18 cellular contexts compared by ENCODE assay signal in genomic region chr11:122399375-122399774, GRCh38.
DNase-seq lines count a peak whose midpoint lies in the region; ATAC-seq and TF ChIP-seq lines count a peak whose summit lies in the region.
"Had no signal": no experiment of that assay in that cellular context is flagged by ENCODE, and none has a peak within 500 bp of the region (broad histone marks: within the 10 kb centered on the region; RNA-seq: fewer than 3 reads in every experiment).

No MANE protein-coding gene starts in this region.

- H3K36me3 Mint-ChIP-seq in activated T-cell treated with anti-CD3 and anti-CD28 coated beads, Interleukin-2, amount 50 U/mL, for 72 hours (ENCODE audit: insufficient read depth in 2 of 2) = no peaks in the 10 kb centered on the region

- peak; percentile 4 to 7 for DNase-seq in activated T-cell treated with anti-CD3 and anti-CD28 coated beads, Interleukin-2, amount 50 U/mL, for 72 hours
- DNase-seq in activated T-cell treated with anti-CD3 and anti-CD28 coated beads for 4 hours (no peak), MV-4-11 (lab: John Stamatoyannopoulos, UW) (peak; percentile 1), thyroid gland (peak; percentile 22 to 27), kidney glomerular epithelial cell (lab: John Stamatoyannopoulos, UW) (no peak)
- no peak for DNase-seq in stimulated activated CD4-positive, alpha-beta T cell treated with anti-CD3 and anti-CD28 coated beads, Interleukin-4, amount 100 ng/mL, for 24 hours
- DNase-seq: activated naive CD4-positive, alpha-beta T cell treated with anti-CD3 and anti-CD28 coated beads for 36 hours; kidney; NCI-H1436 treated with DMSO at 0.1 percent for 48 hours; NCI-H82; SJCRH30; stimulated activated CD4-positive, alpha-beta T cell treated with anti-CD3 and anti-CD28 coated beads, Interleukin-15, amount 100 ng/mL, for 24 hours; upper lobe of left lung had no signal

- H3K9me3 Mint-ChIP-seq in activated T-cell treated with anti-CD3 and anti-CD28 coated beads, Interleukin-2, amount 50 U/mL, for 72 hours = peaks cover 0 to 1% of the 10 kb centered on the region in 2 donors
- H3K9me3 Mint-ChIP-seq: activated naive CD4-positive, alpha-beta T cell treated with anti-CD3 and anti-CD28 coated beads for 36 hours had no signal

- intact Hi-C loops in thyroid gland (cut with DNase I) = no loop called here

- ATAC-seq in activated T-cell treated with anti-CD3 and anti-CD28 coated beads, Interleukin-2, amount 50 U/mL, for 72 hours (replicated peaks in 1 of 2) = peak; percentile 81
- ATAC-seq in HG02938 (IDR thresholded peaks at IDR 0.05; ENCODE audit: unreplicated experiment) (peak; percentile 75), HG02840 (IDR thresholded peaks at IDR 0.05; ENCODE audit: low FRiP score, unreplicated experiment) (no peak)
- ATAC-seq: A549, HepG2 had no signal

- peaks cover 10 to 13% of the 10 kb centered on the region in 2 donors for H3K4me1 ChIP-seq in thyroid gland
- H3K4me1 ChIP-seq: SJCRH30 had no signal

- WGBS in thyroid gland, 2 donors = 29% methylated on average over 2 of the region's 2 CpGs

- no peaks in the 10 kb centered on the region for H3K27me3 ChIP-seq in thyroid gland
- H3K27me3 ChIP-seq: SJCRH30, upper lobe of left lung had no signal

- TF ChIP-seq POLR2A in thyroid gland (IDR thresholded peaks at IDR 0.05) = no peak

- H3K4me3 ChIP-seq in thyroid gland (replicated peaks in 1 of 3) = no peak overlapping the region
- H3K4me3 ChIP-seq: A549, SJCRH30, upper lobe of left lung had no signal

- H3K4me1 Mint-ChIP-seq in activated T-cell treated with anti-CD3 and anti-CD28 coated beads, Interleukin-2, amount 50 U/mL, for 72 hours (ENCODE audit: low read depth) = peaks cover 22% of the 10 kb centered on the region

- H3K27ac ChIP-seq in thyroid gland = no peak overlapping the region
- H3K27ac ChIP-seq: A549, SJCRH30, upper lobe of left lung had no signal

- no peaks in the 10 kb centered on the region for H3K36me3 ChIP-seq in thyroid gland
- H3K36me3 ChIP-seq: SJCRH30, upper lobe of left lung had no signal

- H3K9me3 ChIP-seq in thyroid gland = no peaks in the 10 kb centered on the region
- H3K9me3 ChIP-seq: A549, SJCRH30, upper lobe of left lung had no signal

- peaks cover 5% of the 10 kb centered on the region for H3K27me3 Mint-ChIP-seq in activated T-cell treated with anti-CD3 and anti-CD28 coated beads, Interleukin-2, amount 50 U/mL, for 72 hours (ENCODE audit: low read depth)
- H3K27me3 Mint-ChIP-seq: progenitor cell of endocrine pancreas had no signal

- TF ChIP-seq CTCF in thyroid gland (IDR thresholded peaks at IDR 0.05) = no peak

- peak overlapping the region; percentile 1 for H3K27ac Mint-ChIP-seq in activated T-cell treated with anti-CD3 and anti-CD28 coated beads, Interleukin-2, amount 50 U/mL, for 72 hours
- H3K27ac Mint-ChIP-seq: activated naive CD4-positive, alpha-beta T cell treated with anti-CD3 and anti-CD28 coated beads for 36 hours; progenitor cell of endocrine pancreas had no signal

- peak overlapping the region; percentile 1 to 8 for H3K4me3 Mint-ChIP-seq in activated T-cell treated with anti-CD3 and anti-CD28 coated beads, Interleukin-2, amount 50 U/mL, for 72 hours
- H3K4me3 Mint-ChIP-seq: activated naive CD4-positive, alpha-beta T cell treated with anti-CD3 and anti-CD28 coated beads for 36 hours had no signal

Comparison
In these comparisons a context has a peak if more than half of its experiments do, and no peak if none do; other contexts are left out.
1. DNase-seq: peak in activated T-cell treated with anti-CD3 and anti-CD28 coated beads, Interleukin-2, amount 50 U/mL, for 72 hours (2 of 2), MV-4-11 (single experiment) and thyroid gland (2 of 2); none in activated T-cell treated with anti-CD3 and anti-CD28 coated beads for 4 hours (single experiment), stimulated activated CD4-positive, alpha-beta T cell treated with anti-CD3 and anti-CD28 coated beads, Interleukin-4, amount 100 ng/mL, for 24 hours (single experiment) and kidney glomerular epithelial cell (single experiment).